ENCODE assay signal across 5 cellular contexts in genomic region chr4:119408561-119409224, GRCh38.
DNase-seq lines count a peak whose midpoint lies in the region; ATAC-seq lines count a peak whose summit lies in the region.
"Not testable (repeated sequence)": the region's sequence is repeated elsewhere in the genome, so short reads cannot be mapped to it uniquely, and the experiment has no call there.

No MANE protein-coding gene starts in this region.

- not testable (repeated sequence) for H3K4me1 Mint-ChIP-seq in activated CD4-positive, alpha-beta T cell treated with anti-CD3 and anti-CD28 coated beads, Interleukin-2, amount 10 ng/mL, durations not matched to agents 7 days and 5 days; activated T-helper 17 cell treated with anti-CD3 and anti-CD28 coated beads, Interleukin-2, amount 50 U/mL, for 72 hours; activated naive CD8-positive, alpha-beta T cell treated with anti-CD3 and anti-CD28 coated beads, Interleukin-2, amount 10 ng/mL, durations not matched to agents 7 days and 5 days; stimulated activated effector memory CD8-positive, alpha-beta T cell treated with anti-CD3 and anti-CD28 coated beads, Interleukin-12 subunit alpha, Interleukin-12 subunit beta, amount 100 ng/mL, for 72 hours

- not testable (repeated sequence) for DNase-seq in activated CD4-positive, alpha-beta T cell treated with anti-CD3 and anti-CD28 coated beads, Interleukin-2, amount 10 ng/mL, durations not matched to agents 7 days and 5 days; activated naive CD8-positive, alpha-beta T cell treated with anti-CD3 and anti-CD28 coated beads, Interleukin-2, amount 10 ng/mL, durations not matched to agents 7 days and 5 days; stimulated activated effector memory CD8-positive, alpha-beta T cell treated with anti-CD3 and anti-CD28 coated beads, Interleukin-12 subunit alpha, Interleukin-12 subunit beta, amount 100 ng/mL, for 72 hours (ENCODE audit: low spot score in 2 of 2)
- DNase-seq in Right ventricle myocardium inferior (ENCODE audit: missing footprints) = peak; percentile 50

- CTCF ChIA-PET in activated CD4-positive, alpha-beta T cell treated with anti-CD3 and anti-CD28 coated beads, Interleukin-2, amount 10 ng/mL, durations not matched to agents 7 days and 5 days (lab: Charles Lee) = not testable (repeated sequence)

- not testable (repeated sequence) for ATAC-seq in activated T-helper 17 cell treated with anti-CD3 and anti-CD28 coated beads, Interleukin-2, amount 50 U/mL, for 72 hours (replicated peaks); activated naive CD8-positive, alpha-beta T cell treated with anti-CD3 and anti-CD28 coated beads, Interleukin-2, amount 10 ng/mL, durations not matched to agents 7 days and 5 days (ENCODE audit: low read depth); Right ventricle myocardium inferior; stimulated activated effector memory CD8-positive, alpha-beta T cell treated with anti-CD3 and anti-CD28 coated beads, Interleukin-12 subunit alpha, Interleukin-12 subunit beta, amount 100 ng/mL, for 72 hours

- H3K9me3 Mint-ChIP-seq in activated CD4-positive, alpha-beta T cell treated with anti-CD3 and anti-CD28 coated beads, Interleukin-2, amount 10 ng/mL, durations not matched to agents 7 days and 5 days; activated T-helper 17 cell treated with anti-CD3 and anti-CD28 coated beads, Interleukin-2, amount 50 U/mL, for 72 hours; activated naive CD8-positive, alpha-beta T cell treated with anti-CD3 and anti-CD28 coated beads, Interleukin-2, amount 10 ng/mL, durations not matched to agents 7 days and 5 days; stimulated activated effector memory CD8-positive, alpha-beta T cell treated with anti-CD3 and anti-CD28 coated beads, Interleukin-12 subunit alpha, Interleukin-12 subunit beta, amount 100 ng/mL, for 72 hours: not testable (repeated sequence)

- H3K27me3 Mint-ChIP-seq in activated CD4-positive, alpha-beta T cell treated with anti-CD3 and anti-CD28 coated beads, Interleukin-2, amount 10 ng/mL, durations not matched to agents 7 days and 5 days; activated T-helper 17 cell treated with anti-CD3 and anti-CD28 coated beads, Interleukin-2, amount 50 U/mL, for 72 hours; activated naive CD8-positive, alpha-beta T cell treated with anti-CD3 and anti-CD28 coated beads, Interleukin-2, amount 10 ng/mL, durations not matched to agents 7 days and 5 days: not testable (repeated sequence)

- intact Hi-C loops in Right ventricle myocardium inferior (cut with DNase I) = not testable (repeated sequence)

- POLR2A ChIA-PET in activated CD4-positive, alpha-beta T cell treated with anti-CD3 and anti-CD28 coated beads, Interleukin-2, amount 10 ng/mL, durations not matched to agents 7 days and 5 days (lab: Charles Lee); activated naive CD8-positive, alpha-beta T cell treated with anti-CD3 and anti-CD28 coated beads, Interleukin-2, amount 10 ng/mL, durations not matched to agents 7 days and 5 days (lab: Charles Lee): not testable (repeated sequence)

- H3K27ac Mint-ChIP-seq in activated CD4-positive, alpha-beta T cell treated with anti-CD3 and anti-CD28 coated beads, Interleukin-2, amount 10 ng/mL, durations not matched to agents 7 days and 5 days = peak overlapping the region; percentile 46
- peak overlapping the region; percentile 52 for H3K27ac Mint-ChIP-seq in activated T-helper 17 cell treated with anti-CD3 and anti-CD28 coated beads, Interleukin-2, amount 50 U/mL, for 72 hours
- H3K27ac Mint-ChIP-seq in activated naive CD8-positive, alpha-beta T cell treated with anti-CD3 and anti-CD28 coated beads, Interleukin-2, amount 10 ng/mL, durations not matched to agents 7 days and 5 days = peak overlapping the region; percentile 38
- H3K27ac Mint-ChIP-seq in stimulated activated effector memory CD8-positive, alpha-beta T cell treated with anti-CD3 and anti-CD28 coated beads, Interleukin-12 subunit alpha, Interleukin-12 subunit beta, amount 100 ng/mL, for 72 hours = peak overlapping the region; percentile 75

- H3K4me3 Mint-ChIP-seq in activated CD4-positive, alpha-beta T cell treated with anti-CD3 and anti-CD28 coated beads, Interleukin-2, amount 10 ng/mL, durations not matched to agents 7 days and 5 days; activated T-helper 17 cell treated with anti-CD3 and anti-CD28 coated beads, Interleukin-2, amount 50 U/mL, for 72 hours; activated naive CD8-positive, alpha-beta T cell treated with anti-CD3 and anti-CD28 coated beads, Interleukin-2, amount 10 ng/mL, durations not matched to agents 7 days and 5 days; stimulated activated effector memory CD8-positive, alpha-beta T cell treated with anti-CD3 and anti-CD28 coated beads, Interleukin-12 subunit alpha, Interleukin-12 subunit beta, amount 100 ng/mL, for 72 hours: not testable (repeated sequence)

- H3K36me3 Mint-ChIP-seq in activated CD4-positive, alpha-beta T cell treated with anti-CD3 and anti-CD28 coated beads, Interleukin-2, amount 10 ng/mL, durations not matched to agents 7 days and 5 days (ENCODE audit: low read depth); activated T-helper 17 cell treated with anti-CD3 and anti-CD28 coated beads, Interleukin-2, amount 50 U/mL, for 72 hours (ENCODE audit: low read depth); activated naive CD8-positive, alpha-beta T cell treated with anti-CD3 and anti-CD28 coated beads, Interleukin-2, amount 10 ng/mL, durations not matched to agents 7 days and 5 days; stimulated activated effector memory CD8-positive, alpha-beta T cell treated with anti-CD3 and anti-CD28 coated beads, Interleukin-12 subunit alpha, Interleukin-12 subunit beta, amount 100 ng/mL, for 72 hours: not testable (repeated sequence)
